ENCODE assay signal across 1 cellular context in the genomic region with DNA sequence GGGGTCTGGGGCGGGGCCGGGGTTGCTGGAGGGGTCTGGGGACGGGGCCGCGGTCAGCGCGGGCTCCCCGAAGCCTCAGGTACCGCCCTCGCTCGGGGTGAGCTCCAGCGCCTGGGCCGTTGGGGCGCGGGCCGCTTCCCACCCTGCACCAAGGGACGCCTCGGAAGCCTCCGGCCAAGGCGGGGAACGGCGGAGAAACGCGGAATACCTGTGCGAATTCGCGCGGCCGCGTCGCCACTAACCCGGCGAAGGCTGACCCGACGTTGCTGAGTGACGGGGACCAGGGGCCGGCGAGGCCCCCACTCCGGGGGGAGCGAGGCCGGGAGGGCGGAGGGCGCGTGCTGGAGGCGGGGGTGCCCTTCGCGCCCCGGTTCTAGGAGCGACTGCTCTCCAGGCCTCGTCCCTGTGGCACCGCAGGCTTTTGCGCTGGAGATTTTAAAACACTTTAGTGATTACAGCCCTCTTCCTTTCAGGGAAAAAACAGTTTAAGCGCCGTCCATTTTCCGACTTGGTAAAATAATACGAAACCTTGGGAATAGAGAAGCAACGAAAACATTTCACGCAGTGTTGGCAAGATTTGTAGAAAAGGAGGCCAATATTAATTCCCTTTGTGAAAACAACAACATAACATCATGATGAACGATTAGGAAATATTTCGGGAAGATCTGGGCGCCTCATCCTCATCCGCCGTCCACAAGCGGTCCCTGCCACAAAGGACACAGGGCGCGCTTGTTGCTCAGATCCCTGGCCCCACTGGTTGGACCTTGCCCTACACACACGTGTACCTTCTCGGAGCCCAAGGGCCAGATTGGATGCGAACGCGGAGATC.
A peak's percentile ranks its signal among the peaks of the same experiment; 100 is the strongest.
TF ChIP-seq lines count a peak whose summit lies in the region.

No MANE protein-coding gene starts in this region.

TF ChIP-seq in HepG2, 621 proteins besides CTCF, POLR2A, EP300 and RAD21 (continued from another document and continues in another):
- TF ChIP-seq ZC3H4 (CRISPR knock-in tag; IDR thresholded peaks at IDR 0.05; ENCODE audit: borderline replicate concordance) (peak; percentile 84), RELA (CRISPR knock-in tag; IDR thresholded peaks at IDR 0.05) (0 out of 2 replicates have a peak, but pooled peaks have one; percentile 67), ZSCAN21 (CRISPR knock-in tag; IDR thresholded peaks at IDR 0.05; ENCODE audit: borderline replicate concordance) (peak; percentile 30), NFRKB (IDR thresholded peaks at IDR 0.05) (no peak), GRHL1 (CRISPR knock-in tag; conservative IDR thresholded peaks at IDR 0.05) (no peak), ZNF678 (CRISPR knock-in tag; IDR thresholded peaks at IDR 0.05) (no peak; the same call in 1 of the 2 replicates), ZNF605 (CRISPR knock-in tag; IDR thresholded peaks at IDR 0.05) (peak; percentile 93), ZNF788 (CRISPR knock-in tag; IDR thresholded peaks at IDR 0.05; ENCODE audit: borderline replicate concordance) (peak; percentile 88; the same call in 1 of the 2 replicates), RFXANK (CRISPR knock-in tag; IDR thresholded peaks at IDR 0.05) (no peak), CSRNP2 (CRISPR knock-in tag; conservative IDR thresholded peaks at IDR 0.05; ENCODE audit: low read depth) (no peak), MAFG (CRISPR knock-in tag; IDR thresholded peaks at IDR 0.05) (no peak), MNT (IDR thresholded peaks at IDR 0.05) (peak; percentile 91), TBX2 (CRISPR knock-in tag; IDR thresholded peaks at IDR 0.05; ENCODE audit: borderline replicate concordance) (peak; percentile 76; the same call in 1 of the 2 replicates), ZZZ3 (CRISPR knock-in tag; IDR thresholded peaks at IDR 0.05; ENCODE audit: borderline replicate concordance) (no peak), ZNF614 (CRISPR knock-in tag; IDR thresholded peaks at IDR 0.05; ENCODE audit: borderline replicate concordance) (peak; percentile 79; the same call in 1 of the 2 replicates), ZNF616 (CRISPR knock-in tag; IDR thresholded peaks at IDR 0.05; ENCODE audit: low read depth) (no peak; the same call in 1 of the 2 replicates), KMT2A (CRISPR knock-in tag; IDR thresholded peaks at IDR 0.05) (peak; percentile 90), ZNF574 (CRISPR knock-in tag; IDR thresholded peaks at IDR 0.05) (peak; percentile 75), NFIC (IDR thresholded peaks at IDR 0.05; ENCODE audit: low read length) (peak; percentile 57), KDM4B (CRISPR knock-in tag; IDR thresholded peaks at IDR 0.05) (no peak; the same call in 1 of the 2 replicates), ARID2 (CRISPR knock-in tag; IDR thresholded peaks at IDR 0.05; ENCODE audit: borderline replicate concordance) (no peak), ZNF468 (CRISPR knock-in tag; IDR thresholded peaks at IDR 0.05) (no peak), THAP8 (CRISPR knock-in tag; IDR thresholded peaks at IDR 0.05; ENCODE audit: borderline replicate concordance) (peak; percentile 81; the same call in 1 of the 2 replicates), ZNF136 (CRISPR knock-in tag; IDR thresholded peaks at IDR 0.05; ENCODE audit: low read depth) (no peak), ZGPAT (CRISPR knock-in tag; IDR thresholded peaks at IDR 0.05) (peak; percentile 83), BCL6 (CRISPR knock-in tag; IDR thresholded peaks at IDR 0.05) (peak; percentile 76), REXO4 (CRISPR knock-in tag; IDR thresholded peaks at IDR 0.05; ENCODE audit: borderline replicate concordance) (no peak), ZNF546 (CRISPR knock-in tag; conservative IDR thresholded peaks at IDR 0.05) (0 out of 2 replicates have a peak, but pooled peaks have one; percentile 30), ZNF124 (CRISPR knock-in tag; IDR thresholded peaks at IDR 0.05) (peak; percentile 81), ZNF672 (CRISPR knock-in tag; IDR thresholded peaks at IDR 0.05) (no peak), REL (CRISPR knock-in tag; conservative IDR thresholded peaks at IDR 0.05) (peak; percentile 69; the same call in 1 of the 2 replicates), ONECUT2 (CRISPR knock-in tag; IDR thresholded peaks at IDR 0.05) (no peak; the same call in 1 of the 2 replicates), ZNF572 (CRISPR knock-in tag; IDR thresholded peaks at IDR 0.05) (no peak), TFE3 (CRISPR knock-in tag; IDR thresholded peaks at IDR 0.05) (peak; percentile 88), ZBTB37 (CRISPR knock-in tag; IDR thresholded peaks at IDR 0.05) (no peak)
- TF ChIP-seq, protein P1, sequence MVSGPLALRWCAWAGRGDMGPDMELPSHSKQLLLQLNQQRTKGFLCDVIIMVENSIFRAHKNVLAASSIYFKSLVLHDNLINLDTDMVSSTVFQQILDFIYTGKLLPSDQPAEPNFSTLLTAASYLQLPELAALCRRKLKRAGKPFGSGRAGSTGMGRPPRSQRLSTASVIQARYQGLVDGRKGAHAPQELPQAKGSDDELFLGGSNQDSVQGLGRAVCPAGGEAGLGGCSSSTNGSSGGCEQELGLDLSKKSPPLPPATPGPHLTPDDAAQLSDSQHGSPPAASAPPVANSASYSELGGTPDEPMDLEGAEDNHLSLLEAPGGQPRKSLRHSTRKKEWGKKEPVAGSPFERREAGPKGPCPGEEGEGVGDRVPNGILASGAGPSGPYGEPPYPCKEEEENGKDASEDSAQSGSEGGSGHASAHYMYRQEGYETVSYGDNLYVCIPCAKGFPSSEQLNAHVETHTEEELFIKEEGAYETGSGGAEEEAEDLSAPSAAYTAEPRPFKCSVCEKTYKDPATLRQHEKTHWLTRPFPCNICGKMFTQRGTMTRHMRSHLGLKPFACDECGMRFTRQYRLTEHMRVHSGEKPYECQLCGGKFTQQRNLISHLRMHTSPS (CRISPR knock-in tag; IDR thresholded peaks at IDR 0.05; ENCODE audit: low read depth): 0 out of 2 replicates have a peak, but pooled peaks have one; percentile 51
- TF ChIP-seq, protein P2, sequence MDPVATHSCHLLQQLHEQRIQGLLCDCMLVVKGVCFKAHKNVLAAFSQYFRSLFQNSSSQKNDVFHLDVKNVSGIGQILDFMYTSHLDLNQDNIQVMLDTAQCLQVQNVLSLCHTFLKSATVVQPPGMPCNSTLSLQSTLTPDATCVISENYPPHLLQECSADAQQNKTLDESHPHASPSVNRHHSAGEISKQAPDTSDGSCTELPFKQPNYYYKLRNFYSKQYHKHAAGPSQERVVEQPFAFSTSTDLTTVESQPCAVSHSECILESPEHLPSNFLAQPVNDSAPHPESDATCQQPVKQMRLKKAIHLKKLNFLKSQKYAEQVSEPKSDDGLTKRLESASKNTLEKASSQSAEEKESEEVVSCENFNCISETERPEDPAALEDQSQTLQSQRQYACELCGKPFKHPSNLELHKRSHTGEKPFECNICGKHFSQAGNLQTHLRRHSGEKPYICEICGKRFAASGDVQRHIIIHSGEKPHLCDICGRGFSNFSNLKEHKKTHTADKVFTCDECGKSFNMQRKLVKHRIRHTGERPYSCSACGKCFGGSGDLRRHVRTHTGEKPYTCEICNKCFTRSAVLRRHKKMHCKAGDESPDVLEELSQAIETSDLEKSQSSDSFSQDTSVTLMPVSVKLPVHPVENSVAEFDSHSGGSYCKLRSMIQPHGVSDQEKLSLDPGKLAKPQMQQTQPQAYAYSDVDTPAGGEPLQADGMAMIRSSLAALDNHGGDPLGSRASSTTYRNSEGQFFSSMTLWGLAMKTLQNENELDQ (CRISPR knock-in tag; IDR thresholded peaks at IDR 0.05; ENCODE audit: borderline replicate concordance): peak; percentile 69; the same call in 1 of the 2 replicates
